Comparison of ENCODE assay signal across 1 cellular context in genomic region chr19:2050349-2050990, GRCh38.
TF ChIP-seq lines count a peak whose summit lies in the region.

No MANE protein-coding gene starts in this region.

TF ChIP-seq in K562, 482 proteins besides CTCF, POLR2A, EP300 and RAD21 (continued from another document and continues in another):
- TF ChIP-seq, protein P1, sequence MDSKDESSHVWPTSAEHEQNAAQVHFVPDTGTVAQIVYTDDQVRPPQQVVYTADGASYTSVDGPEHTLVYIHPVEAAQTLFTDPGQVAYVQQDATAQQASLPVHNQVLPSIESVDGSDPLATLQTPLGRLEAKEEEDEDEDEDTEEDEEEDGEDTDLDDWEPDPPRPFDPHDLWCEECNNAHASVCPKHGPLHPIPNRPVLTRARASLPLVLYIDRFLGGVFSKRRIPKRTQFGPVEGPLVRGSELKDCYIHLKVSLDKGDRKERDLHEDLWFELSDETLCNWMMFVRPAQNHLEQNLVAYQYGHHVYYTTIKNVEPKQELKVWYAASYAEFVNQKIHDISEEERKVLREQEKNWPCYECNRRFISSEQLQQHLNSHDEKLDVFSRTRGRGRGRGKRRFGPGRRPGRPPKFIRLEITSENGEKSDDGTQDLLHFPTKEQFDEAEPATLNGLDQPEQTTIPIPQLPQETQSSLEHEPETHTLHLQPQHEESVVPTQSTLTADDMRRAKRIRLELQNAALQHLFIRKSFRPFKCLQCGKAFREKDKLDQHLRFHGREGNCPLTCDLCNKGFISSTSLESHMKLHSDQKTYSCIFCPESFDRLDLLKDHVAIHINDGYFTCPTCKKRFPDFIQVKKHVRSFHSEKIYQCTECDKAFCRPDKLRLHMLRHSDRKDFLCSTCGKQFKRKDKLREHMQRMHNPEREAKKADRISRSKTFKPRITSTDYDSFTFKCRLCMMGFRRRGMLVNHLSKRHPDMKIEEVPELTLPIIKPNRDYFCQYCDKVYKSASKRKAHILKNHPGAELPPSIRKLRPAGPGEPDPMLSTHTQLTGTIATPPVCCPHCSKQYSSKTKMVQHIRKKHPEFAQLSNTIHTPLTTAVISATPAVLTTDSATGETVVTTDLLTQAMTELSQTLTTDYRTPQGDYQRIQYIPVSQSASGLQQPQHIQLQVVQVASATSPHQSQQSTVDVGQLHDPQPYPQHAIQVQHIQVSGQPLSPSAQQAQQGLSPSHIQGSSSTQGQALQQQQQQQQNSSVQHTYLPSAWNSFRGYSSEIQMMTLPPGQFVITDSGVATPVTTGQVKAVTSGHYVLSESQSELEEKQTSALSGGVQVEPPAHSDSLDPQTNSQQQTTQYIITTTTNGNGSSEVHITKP (IDR thresholded peaks at IDR 0.05; ENCODE audit: partially characterized antibody), result no peak
- TF ChIP-seq KLF10 (CRISPR knock-in tag; IDR thresholded peaks at IDR 0.05) (no peak), SRSF9 (IDR thresholded peaks at IDR 0.05; ENCODE audit: borderline replicate concordance, low read depth, low read length) (no peak), TOE1 (IDR thresholded peaks at IDR 0.05; ENCODE audit: borderline replicate concordance) (no peak), TOE1 (CRISPR knock-in tag; IDR thresholded peaks at IDR 0.05; ENCODE audit: borderline replicate concordance, low read depth) (no peak), YBX1 (IDR thresholded peaks at IDR 0.05) (no peak), ZNF592 (IDR thresholded peaks at IDR 0.05) (no peak), ZNF318 (IDR thresholded peaks at IDR 0.05; ENCODE audit: borderline replicate concordance in 1 of 2, low read depth in 1 of 2) (no peak), SAP30 (IDR thresholded peaks at IDR 0.05; ENCODE audit: borderline replicate concordance, insufficient read depth, low read depth, low read length, poor library complexity, severe bottlenecking) (no peak), ARHGAP35 (IDR thresholded peaks at IDR 0.05; ENCODE audit: partially characterized antibody) (no peak), ZBTB17 (CRISPR knock-in tag; IDR thresholded peaks at IDR 0.05) (no peak), SRSF7 (optimal IDR thresholded peaks at IDR 0.05; ENCODE audit: low read depth, low read length) (peak; percentile 37), CHD7 (IDR thresholded peaks at IDR 0.05; ENCODE audit: low read depth, low read length) (no peak), BRF1 (IDR thresholded peaks at IDR 0.05; ENCODE audit: borderline replicate concordance, extremely low read depth, insufficient read length) (no peak), FOSL1 (tag; conservative IDR thresholded peaks at IDR 0.05) (no peak)
- TF ChIP-seq, protein P2, sequence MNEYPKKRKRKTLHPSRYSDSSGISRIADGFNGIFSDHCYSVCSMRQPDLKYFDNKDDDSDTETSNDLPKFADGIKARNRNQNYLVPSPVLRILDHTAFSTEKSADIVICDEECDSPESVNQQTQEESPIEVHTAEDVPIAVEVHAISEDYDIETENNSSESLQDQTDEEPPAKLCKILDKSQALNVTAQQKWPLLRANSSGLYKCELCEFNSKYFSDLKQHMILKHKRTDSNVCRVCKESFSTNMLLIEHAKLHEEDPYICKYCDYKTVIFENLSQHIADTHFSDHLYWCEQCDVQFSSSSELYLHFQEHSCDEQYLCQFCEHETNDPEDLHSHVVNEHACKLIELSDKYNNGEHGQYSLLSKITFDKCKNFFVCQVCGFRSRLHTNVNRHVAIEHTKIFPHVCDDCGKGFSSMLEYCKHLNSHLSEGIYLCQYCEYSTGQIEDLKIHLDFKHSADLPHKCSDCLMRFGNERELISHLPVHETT (CRISPR knock-in tag; conservative IDR thresholded peaks at IDR 0.05 in 1 of 2, IDR thresholded peaks at IDR 0.05 in 1 of 2), result no peak
